Comparison of ENCODE assay signal across 27 cellular contexts in the genomic region with DNA sequence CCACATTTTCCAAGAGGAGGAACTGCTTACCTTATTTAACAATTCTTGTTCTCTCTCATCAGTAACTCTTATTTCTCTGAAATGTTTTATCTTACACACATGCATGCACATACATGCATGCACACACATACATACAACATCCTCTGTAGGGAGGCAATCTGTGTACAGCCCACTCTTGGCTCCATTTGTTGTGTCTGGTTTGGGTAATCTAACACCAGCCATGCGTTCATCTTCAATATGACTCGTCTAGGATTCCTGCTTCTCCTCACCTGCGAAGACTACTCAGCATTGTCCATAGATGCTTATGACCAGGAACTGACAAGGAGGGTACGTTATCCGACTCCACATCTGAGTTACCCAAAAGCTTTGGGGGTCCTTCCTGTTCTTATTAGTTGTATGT. TPM values are rescaled to one million over a fixed set of nuclear protein-coding genes. Genes with fewer than 3 reads are reported as not detected.
"Had no signal": no experiment of that assay in that cellular context is flagged by ENCODE, and none has a peak within 500 bp of the region (broad histone marks: within the 10 kb centered on the region; RNA-seq: fewer than 3 reads in every experiment).

No MANE protein-coding gene starts in this region.

- ATAC-seq: left lobe of liver; natural killer cell; psoas muscle; right cardiac atrium; stimulated activated memory B cell treated with anti-CD40 and anti-IgM and Interleukin-4, amounts not matched to agents 10 μg/mL and 1 μg/mL and 100 μg/mL, for 72 hours; stimulated activated naive CD8-positive, alpha-beta T cell treated with anti-CD3 and anti-CD28 coated beads, Interleukin-15, Interleukin-2, amounts not matched to agents 100 U/mL and 50 U/mL, for 24 hours had no signal

- DNase-seq: dorsolateral prefrontal cortex; effector CD8-positive, alpha-beta T cell; foreskin melanocyte; glutamatergic neuron; hypothalamus; immature natural killer cell; kidney; natural killer cell; occipital lobe; ovary; posterior cingulate gyrus; psoas muscle; right cardiac atrium; sigmoid colon; stimulated activated CD4-positive, alpha-beta T cell treated with anti-CD3 and anti-CD28 coated beads, Interleukin-4, amount 100 ng/mL, for 4 hours; stimulated activated naive CD8-positive, alpha-beta T cell treated with anti-CD3 and anti-CD28 coated beads, Interleukin-15, Interleukin-2, amounts not matched to agents 100 U/mL and 50 U/mL, for 24 hours; substantia nigra; testis; tibial artery; upper lobe of left lung had no signal

- H3K36me3 ChIP-seq: esophagus muscularis mucosa, ovary, sigmoid colon, tibial artery, upper lobe of left lung had no signal

- H3K4me1 ChIP-seq: esophagus muscularis mucosa, psoas muscle, sigmoid colon, testis, tibial artery had no signal

- H3K4me3 ChIP-seq: esophagus muscularis mucosa, lung, ovary, psoas muscle, sigmoid colon, testis, tibial artery, upper lobe of left lung had no signal

- H3K9me3 ChIP-seq: esophagus muscularis mucosa, ovary, psoas muscle, sigmoid colon, testis, tibial artery, upper lobe of left lung had no signal

- H3K27ac ChIP-seq: dorsolateral prefrontal cortex, esophagus muscularis mucosa, ovary, psoas muscle, sigmoid colon, testis, tibial artery, upper lobe of left lung had no signal

- H3K27me3 ChIP-seq: esophagus muscularis mucosa, ovary, sigmoid colon, testis, tibial artery, upper lobe of left lung had no signal

RNA-seq across cellular contexts. Expression of a gene that starts 18.0 kb away (rescaled TPM):
- total RNA-seq: endothelial cell of umbilical vein, esophagus muscularis mucosa, fibroblast of lung, left lobe of liver, mononuclear cell, natural killer cell, psoas muscle, right cardiac atrium had no signal
- polyA plus RNA-seq: endothelial cell of umbilical vein, immature natural killer cell, psoas muscle, right cardiac atrium had no signal
